Comparison of ENCODE assay signal across 23 cellular contexts in genomic region chr13:51961493-51962403, GRCh38. TPM values are rescaled to one million over a fixed set of nuclear protein-coding genes. Genes with fewer than 3 reads are reported as not detected.
DNase-seq lines count a peak whose midpoint lies in the region; ATAC-seq and TF ChIP-seq lines count a peak whose summit lies in the region.
"Had no signal": no experiment of that assay in that cellular context is flagged by ENCODE, and none has a peak within 500 bp of the region (broad histone marks: within the 10 kb centered on the region; RNA-seq: fewer than 3 reads in every experiment).

No MANE protein-coding gene starts in this region.

- H3K4me2 ChIP-seq in smooth muscle cell, result no peak overlapping the region

- TF ChIP-seq CTCF in gastrocnemius medialis (IDR thresholded peaks at IDR 0.05 in 4 of 5, conservative IDR thresholded peaks at IDR 0.05 in 1 of 5), result no peak
- no peak for TF ChIP-seq CTCF in smooth muscle cell (IDR thresholded peaks at IDR 0.05; ENCODE audit: borderline replicate concordance, insufficient read depth, poor library complexity, severe bottlenecking)

- H4K20me1 ChIP-seq in smooth muscle cell (ENCODE audit: low read depth), result no peaks in the 10 kb centered on the region

- ATAC-seq in activated CD8-positive, alpha-beta memory T cell treated with anti-CD3 and anti-CD28 coated beads, Interleukin-2, amount 10 ng/mL, durations not matched to agents 7 days and 5 days, result peak; percentile 38
- peak; percentile 56 to 61 for ATAC-seq in gastrocnemius medialis
- ATAC-seq: Panc1 had no signal

- H3K27ac Mint-ChIP-seq in activated CD8-positive, alpha-beta memory T cell treated with anti-CD3 and anti-CD28 coated beads, Interleukin-2, amount 10 ng/mL, durations not matched to agents 7 days and 5 days, result peak overlapping the region; percentile 74
- H3K27ac Mint-ChIP-seq: CD14-positive monocyte had no signal

- H3K27me3 ChIP-seq in gastrocnemius medialis, result no peaks in the 10 kb centered on the region
- H3K27me3 ChIP-seq in smooth muscle cell (ENCODE audit: low read depth), result no peaks in the 10 kb centered on the region

- no peak overlapping the region for H3K27ac ChIP-seq in gastrocnemius medialis
- no peak overlapping the region for H3K27ac ChIP-seq in smooth muscle cell (ENCODE audit: low read depth)
- H3K27ac ChIP-seq: HL-60, RWPE1 had no signal

- intact Hi-C loops in gastrocnemius medialis (cut with DNase I; ENCODE audit: low total_unique reads), result no loop called here

- no peak overlapping the region for H3K9ac ChIP-seq in smooth muscle cell (ENCODE audit: low read depth)

- no peaks in the 10 kb centered on the region for H3F3A ChIP-seq in smooth muscle cell (ENCODE audit: low read depth)

- H3K9me3 ChIP-seq in gastrocnemius medialis (no peaks in the 10 kb centered on the region), smooth muscle cell (replicated peaks; ENCODE audit: low read depth) (no peaks in the 10 kb centered on the region)

- H3K4me1 ChIP-seq in gastrocnemius medialis (peaks cover 0 to 4% of the 10 kb centered on the region in 2 donors), smooth muscle cell (ENCODE audit: low read depth) (no peaks in the 10 kb centered on the region)

- H2AFZ ChIP-seq in smooth muscle cell (ENCODE audit: low read depth), result no peak overlapping the region

- H3K4me3 ChIP-seq in gastrocnemius medialis (no peak overlapping the region), smooth muscle cell (no peak overlapping the region)

- CTCF ChIA-PET in activated CD8-positive, alpha-beta memory T cell treated with anti-CD3 and anti-CD28 coated beads, Interleukin-2, amount 10 ng/mL, durations not matched to agents 7 days and 5 days (lab: Charles Lee), result interaction anchor here (0.9 to 1.6 kb wide), 7 partner anchors 11 to 167 kb away, joined by 3 to 4 read pairs (median 3); partner anchors contain the start of genes NEK5 and TMEM272

- WGBS in smooth muscle cell (ENCODE audit: low lambda C conversion rate), result 88% methylated on average over 5 of the region's 5 CpGs

- H3K9me3 Mint-ChIP-seq in activated CD8-positive, alpha-beta memory T cell treated with anti-CD3 and anti-CD28 coated beads, Interleukin-2, amount 10 ng/mL, durations not matched to agents 7 days and 5 days (ENCODE audit: low read depth), result no peaks in the 10 kb centered on the region
- H3K9me3 Mint-ChIP-seq: CD14-positive monocyte; CD8-positive, alpha-beta memory T cell had no signal

- no peak for DNase-seq in activated CD8-positive, alpha-beta memory T cell treated with anti-CD3 and anti-CD28 coated beads, Interleukin-2, amount 10 ng/mL, durations not matched to agents 7 days and 5 days
- DNase-seq in activated CD8-positive, alpha-beta memory T cell treated with anti-CD3 and anti-CD28 coated beads, Interleukin-2, amount 50 U/mL, for 4 hours, result no peak
- DNase-seq in HT-29 (ENCODE audit: low spot score) (peak; percentile 18), amniotic epithelial cell (ENCODE audit: low read depth) (peak; percentile 56), gastrocnemius medialis (no peak), smooth muscle cell (lab: John Stamatoyannopoulos, UW; ENCODE audit: unreplicated experiment) (no peak), NOMO-1 (lab: John Stamatoyannopoulos, UW; ENCODE audit: unreplicated experiment in 2 of 2) (no peak)
- DNase-seq: CD8-positive, alpha-beta memory T cell; DMS 273 treated with DMSO at 0.1 percent for 48 hours; DND-41; NCI-H1092; NCI-H1417 treated with DMSO at 0.1 percent for 48 hours; NCI-H1694 treated with DMSO at 0.1 percent for 48 hours; NCI-H2081; NCI-H2171; NCI-H226; NCI-H510A; NCI-H69; SHP77 had no signal

- H3K27me3 Mint-ChIP-seq in activated CD8-positive, alpha-beta memory T cell treated with anti-CD3 and anti-CD28 coated beads, Interleukin-2, amount 10 ng/mL, durations not matched to agents 7 days and 5 days, result peaks cover 4% of the 10 kb centered on the region

- in situ Hi-C loops in gastrocnemius medialis (cut with MboI; ENCODE audit: low sequenced_read_pairs in 4 of 4), result no loop called here

- no peaks in the 10 kb centered on the region for H3K36me3 ChIP-seq in gastrocnemius medialis
- H3K36me3 ChIP-seq in smooth muscle cell (ENCODE audit: low read depth), result no peaks in the 10 kb centered on the region

- no peaks in the 10 kb centered on the region for H3K79me2 ChIP-seq in smooth muscle cell (ENCODE audit: low read depth)

- no peaks in the 10 kb centered on the region for H3K36me3 Mint-ChIP-seq in activated CD8-positive, alpha-beta memory T cell treated with anti-CD3 and anti-CD28 coated beads, Interleukin-2, amount 10 ng/mL, durations not matched to agents 7 days and 5 days
- H3K36me3 Mint-ChIP-seq: CD14-positive monocyte had no signal

- H3K4me3 Mint-ChIP-seq in activated CD8-positive, alpha-beta memory T cell treated with anti-CD3 and anti-CD28 coated beads, Interleukin-2, amount 10 ng/mL, durations not matched to agents 7 days and 5 days, result no peak overlapping the region
- H3K4me3 Mint-ChIP-seq: CD14-positive monocyte had no signal

- no peak for TF ChIP-seq POLR2A in gastrocnemius medialis (IDR thresholded peaks at IDR 0.05)

- peaks cover 55% of the 10 kb centered on the region for H3K4me1 Mint-ChIP-seq in activated CD8-positive, alpha-beta memory T cell treated with anti-CD3 and anti-CD28 coated beads, Interleukin-2, amount 10 ng/mL, durations not matched to agents 7 days and 5 days

RNA-seq across cellular contexts. Expression of gene ATP7B, which starts 49.5 kb away (rescaled TPM):
- under 1 TPM; 0.38 to 0.80 TPM for total RNA-seq in activated CD8-positive, alpha-beta memory T cell treated with anti-CD3 and anti-CD28 coated beads, Interleukin-2, amount 10 ng/mL, durations not matched to agents 7 days and 5 days
- 6.9 and 7.6 TPM in 2 replicates for total RNA-seq in HT-29 (2014; rRNA removed; shearing (Covaris generic))
- 1 to 10 TPM; 1.6 to 3.3 (median 2.6) TPM for total RNA-seq in gastrocnemius medialis
- total RNA-seq in smooth muscle cell, result 21.5 and 23.5 TPM in 2 replicates
- 9.3 and 10.0 TPM in 2 replicates for polyA plus RNA-seq in smooth muscle cell

RNA-seq across cellular contexts. Expression of gene ALG11, which starts 50.5 kb away (rescaled TPM):
- 10 to 100 TPM; 23.9 to 28.9 TPM for total RNA-seq in activated CD8-positive, alpha-beta memory T cell treated with anti-CD3 and anti-CD28 coated beads, Interleukin-2, amount 10 ng/mL, durations not matched to agents 7 days and 5 days
- 11.6 and 14.8 TPM in 2 replicates for total RNA-seq in HT-29 (2014; rRNA removed; shearing (Covaris generic))
- total RNA-seq in gastrocnemius medialis (10 to 100 TPM in 2 of 4 donors, 1 to 10 TPM in 2; 8.9 to 14.2 (median 10.1) TPM), smooth muscle cell (28.4 and 61.3 TPM in 2 replicates)
- polyA plus RNA-seq in smooth muscle cell, result 26.8 and 34.7 TPM in 2 replicates

Comparison
In these comparisons a context has a peak if more than half of its experiments do, and no peak if none do; other contexts are left out.
1. DNase-seq: peak in HT-29 (single experiment) and amniotic epithelial cell (single experiment); none in activated CD8-positive, alpha-beta memory T cell treated with anti-CD3 and anti-CD28 coated beads, Interleukin-2, amount 10 ng/mL, durations not matched to agents 7 days and 5 days (single experiment), activated CD8-positive, alpha-beta memory T cell treated with anti-CD3 and anti-CD28 coated beads, Interleukin-2, amount 50 U/mL, for 4 hours (single experiment), gastrocnemius medialis (0 of 2), smooth muscle cell (single experiment) and NOMO-1 (0 of 2).